11 cellular contexts compared by ENCODE assay signal in the genomic region with DNA sequence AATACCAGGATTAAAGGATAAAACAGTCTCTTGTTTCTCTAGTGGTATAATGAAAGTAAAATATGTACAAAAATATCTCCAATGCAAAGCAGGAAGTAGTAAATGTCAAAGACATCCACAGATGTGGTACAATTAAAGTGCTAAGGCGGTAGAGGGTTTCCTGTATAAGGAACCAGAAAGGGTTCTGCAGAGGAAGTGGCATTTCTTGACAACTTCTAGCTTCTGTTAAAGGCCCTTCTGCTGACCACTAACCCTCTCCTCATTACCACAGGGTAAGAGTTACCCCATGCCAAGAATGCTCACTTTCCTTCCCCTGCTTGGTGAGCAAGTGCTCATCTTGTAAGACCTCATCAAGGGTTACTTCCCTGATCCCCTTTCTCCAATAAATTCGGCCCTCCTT.
DNase-seq lines count a peak whose midpoint lies in the region; ATAC-seq and TF ChIP-seq lines count a peak whose summit lies in the region.
"Had no signal": no experiment of that assay in that cellular context is flagged by ENCODE, and none has a peak within 500 bp of the region (broad histone marks: within the 10 kb centered on the region; RNA-seq: fewer than 3 reads in every experiment).

No MANE protein-coding gene starts in this region.

- no peak for TF ChIP-seq CTCF in activated CD8-positive, alpha-beta T cell treated with anti-CD3 and anti-CD28 coated beads for 36 hours (IDR thresholded peaks at IDR 0.05)

- peaks cover 8% of the 10 kb centered on the region for H3K36me3 Mint-ChIP-seq in activated CD4-positive, alpha-beta T cell treated with anti-CD3 and anti-CD28 coated beads, Interleukin-2, amount 10 ng/mL, durations not matched to agents 7 days and 5 days (ENCODE audit: low read depth)
- peaks cover 2% of the 10 kb centered on the region for H3K36me3 Mint-ChIP-seq in activated CD8-positive, alpha-beta T cell treated with anti-CD3 and anti-CD28 coated beads for 36 hours (ENCODE audit: low read depth)

- POLR2A ChIA-PET in activated CD4-positive, alpha-beta T cell treated with anti-CD3 and anti-CD28 coated beads, Interleukin-2, amount 10 ng/mL, durations not matched to agents 7 days and 5 days (lab: Charles Lee): no interaction called here
- POLR2A ChIA-PET in activated CD8-positive, alpha-beta T cell treated with anti-CD3 and anti-CD28 coated beads for 36 hours (lab: Charles Lee): no interaction called here

- peaks cover 14% of the 10 kb centered on the region for H3K9me3 Mint-ChIP-seq in activated CD4-positive, alpha-beta T cell treated with anti-CD3 and anti-CD28 coated beads, Interleukin-2, amount 10 ng/mL, durations not matched to agents 7 days and 5 days
- H3K9me3 Mint-ChIP-seq in activated CD8-positive, alpha-beta T cell treated with anti-CD3 and anti-CD28 coated beads for 36 hours: peaks cover 3% of the 10 kb centered on the region

- CTCF ChIA-PET in activated CD4-positive, alpha-beta T cell treated with anti-CD3 and anti-CD28 coated beads, Interleukin-2, amount 10 ng/mL, durations not matched to agents 7 days and 5 days (lab: Charles Lee): interaction anchor here (1.2 kb wide), 1 partner anchor 8 kb away, joined by 5 read pairs; no protein-coding TSS in a partner anchor
- CTCF ChIA-PET in activated CD8-positive, alpha-beta T cell treated with anti-CD3 and anti-CD28 coated beads for 36 hours (lab: Charles Lee): no interaction called here

- H3K27ac Mint-ChIP-seq in activated CD4-positive, alpha-beta T cell treated with anti-CD3 and anti-CD28 coated beads, Interleukin-2, amount 10 ng/mL, durations not matched to agents 7 days and 5 days: peak overlapping the region; percentile 47
- peak overlapping the region; percentile 30 for H3K27ac Mint-ChIP-seq in activated CD8-positive, alpha-beta T cell treated with anti-CD3 and anti-CD28 coated beads for 36 hours

- intact Hi-C loops in activated CD8-positive, alpha-beta T cell treated with anti-CD3 and anti-CD28 coated beads for 36 hours (cut with micrococcal nuclease): no loop called here
- intact Hi-C loops in left colon (cut with DNase I, micrococcal nuclease): no loop called here

- ATAC-seq in activated CD8-positive, alpha-beta T cell treated with anti-CD3 and anti-CD28 coated beads for 36 hours: peak; percentile 96
- no peak for ATAC-seq in GM21390 (IDR thresholded peaks at IDR 0.05; ENCODE audit: unreplicated experiment)
- no peak for ATAC-seq in left colon

- DNase-seq in activated CD4-positive, alpha-beta T cell treated with anti-CD3 and anti-CD28 coated beads, Interleukin-2, amount 10 ng/mL, durations not matched to agents 7 days and 5 days: peak; percentile 75
- DNase-seq in activated CD4-positive, alpha-beta T cell treated with anti-CD3 and anti-CD28 coated beads, Interleukin-2, amount 50 U/mL, for 4 hours: no peak
- DNase-seq in KG1 (lab: John Stamatoyannopoulos, UW) (peak; percentile 44), left colon (no peak), DMS 273 (lab: John Stamatoyannopoulos, UW; ENCODE audit: unreplicated experiment) (no peak)
- peak; percentile 50 for DNase-seq in activated CD8-positive, alpha-beta T cell treated with anti-CD3 and anti-CD28 coated beads for 36 hours
- DNase-seq in stimulated activated CD8-positive, alpha-beta memory T cell treated with anti-CD3 and anti-CD28 coated beads, Interleukin-12 subunit alpha, Interleukin-12 subunit beta, amount 100 ng/mL, for 4 hours (ENCODE audit: low read depth): peak; percentile 1
- DNase-seq: ACHN, amniotic stem cell, NCI-H524 had no signal

- H3K4me1 Mint-ChIP-seq in activated CD4-positive, alpha-beta T cell treated with anti-CD3 and anti-CD28 coated beads, Interleukin-2, amount 10 ng/mL, durations not matched to agents 7 days and 5 days: peaks cover 32% of the 10 kb centered on the region
- peaks cover 26% of the 10 kb centered on the region for H3K4me1 Mint-ChIP-seq in activated CD8-positive, alpha-beta T cell treated with anti-CD3 and anti-CD28 coated beads for 36 hours (ENCODE audit: low read depth)

- peak overlapping the region; percentile 24 for H3K4me3 Mint-ChIP-seq in activated CD4-positive, alpha-beta T cell treated with anti-CD3 and anti-CD28 coated beads, Interleukin-2, amount 10 ng/mL, durations not matched to agents 7 days and 5 days
- H3K4me3 Mint-ChIP-seq in activated CD8-positive, alpha-beta T cell treated with anti-CD3 and anti-CD28 coated beads for 36 hours: no peak overlapping the region

- peaks cover 23% of the 10 kb centered on the region for H3K27me3 Mint-ChIP-seq in activated CD4-positive, alpha-beta T cell treated with anti-CD3 and anti-CD28 coated beads, Interleukin-2, amount 10 ng/mL, durations not matched to agents 7 days and 5 days
- H3K27me3 Mint-ChIP-seq in activated CD8-positive, alpha-beta T cell treated with anti-CD3 and anti-CD28 coated beads for 36 hours: peaks cover 16% of the 10 kb centered on the region

Comparison
In these comparisons a context has a peak if more than half of its experiments do, and no peak if none do; other contexts are left out.
1. DNase-seq: peak in activated CD4-positive, alpha-beta T cell treated with anti-CD3 and anti-CD28 coated beads, Interleukin-2, amount 10 ng/mL, durations not matched to agents 7 days and 5 days (single experiment), KG1 (single experiment), activated CD8-positive, alpha-beta T cell treated with anti-CD3 and anti-CD28 coated beads for 36 hours (single experiment) and stimulated activated CD8-positive, alpha-beta memory T cell treated with anti-CD3 and anti-CD28 coated beads, Interleukin-12 subunit alpha, Interleukin-12 subunit beta, amount 100 ng/mL, for 4 hours (single experiment); none in activated CD4-positive, alpha-beta T cell treated with anti-CD3 and anti-CD28 coated beads, Interleukin-2, amount 50 U/mL, for 4 hours (0 of 2), left colon (0 of 2) and DMS 273 (single experiment).